ENCODE assay signal across 14 cellular contexts in genomic region chr4:70269674-70270073, GRCh38. TPM values are rescaled to one million over a fixed set of nuclear protein-coding genes. Genes with fewer than 3 reads are reported as not detected.
DNase-seq lines count a peak whose midpoint lies in the region; ATAC-seq and TF ChIP-seq lines count a peak whose summit lies in the region.
"Had no signal": no experiment of that assay in that cellular context is flagged by ENCODE, and none has a peak within 500 bp of the region (broad histone marks: within the 10 kb centered on the region; RNA-seq: fewer than 3 reads in every experiment).

No MANE protein-coding gene starts in this region.

- TF ChIP-seq CTCF in A673 (conservative IDR thresholded peaks at IDR 0.05; ENCODE audit: low read depth, low read length) (peak; percentile 35; the same call in 1 of the 2 replicates), GM12873 (IDR thresholded peaks at IDR 0.05; ENCODE audit: insufficient read depth, low read depth, low read length, missing control alignments) (peak; percentile 6), PC-3 (conservative IDR thresholded peaks at IDR 0.05; ENCODE audit: low read depth, low read length) (peak; percentile 60), fibroblast of pulmonary artery (IDR thresholded peaks at IDR 0.05; ENCODE audit: low read length, missing control alignments) (peak; percentile 29), vagina (IDR thresholded peaks at IDR 0.05) (no peak)

- H3K4me3 ChIP-seq in A673 (ENCODE audit: low read depth, low read length, poor library complexity, severe bottlenecking) (no peak overlapping the region), PC-3 (ENCODE audit: low read length) (no peak overlapping the region), fibroblast of pulmonary artery (replicated peaks; ENCODE audit: low read depth, low read length) (no peak overlapping the region), vagina (no peak overlapping the region)
- H3K4me3 ChIP-seq: gastroesophageal sphincter, lung, Peyer's patch, right atrium auricular region had no signal

- H3K79me2 ChIP-seq in PC-3 (ENCODE audit: low read length): no peaks in the 10 kb centered on the region

- peak overlapping the region; percentile 46; the same call in 1 of the 2 replicates for H2AFZ ChIP-seq in PC-3 (ENCODE audit: low read length)

- DNase-seq in A673 (ENCODE audit: low spot score) (peak; percentile 9), PC-3 (peak; percentile 50), fibroblast of pulmonary artery (ENCODE audit: low read depth) (peak; percentile 27), 8988T (no peak), vagina (ENCODE audit: extremely low spot score in 2 of 2) (no peak), amniotic stem cell (lab: John Stamatoyannopoulos, UW) (no peak), NCI-H187 treated with DMSO at 0.1 percent for 48 hours (lab: John Stamatoyannopoulos, UW) (no peak)
- DNase-seq: CD8-positive, alpha-beta T cell; Peyer's patch had no signal

- no peaks in the 10 kb centered on the region for H3K27me3 ChIP-seq in A673 (replicated peaks; ENCODE audit: insufficient read depth, low read depth, low read length, poor library complexity)
- no peaks in the 10 kb centered on the region for H3K27me3 ChIP-seq in PC-3 (ENCODE audit: low read length)
- no peaks in the 10 kb centered on the region for H3K27me3 ChIP-seq in vagina
- H3K27me3 ChIP-seq: gastroesophageal sphincter, Peyer's patch, right atrium auricular region had no signal

- CTCF ChIA-PET in A673 (lab: Charles Lee) (interaction anchor here (1.5 kb wide), 1 partner anchor 86 kb away, joined by 4 read pairs; no protein-coding TSS in a partner anchor), PC-3 (lab: Charles Lee) (no interaction called here)

- H3K4me1 ChIP-seq in A673 (ENCODE audit: insufficient read depth, low read length, poor library complexity, severe bottlenecking) (no peaks in the 10 kb centered on the region), PC-3 (ENCODE audit: insufficient read depth, low read length) (no peaks in the 10 kb centered on the region), vagina (no peaks in the 10 kb centered on the region)
- H3K4me1 ChIP-seq: gastroesophageal sphincter, Peyer's patch, right atrium auricular region had no signal

- no peak for TF ChIP-seq POLR2A in vagina (IDR thresholded peaks at IDR 0.05)

- no peak overlapping the region for H3K9ac ChIP-seq in PC-3 (ENCODE audit: low read length)

- BruUV-seq in A673 (replicated peaks; lab: Mats Ljungman, UMichigan): no TSS peak
- no TSS peak for BruUV-seq in PC-3 (replicated peaks; lab: Mats Ljungman, UMichigan)

- H3K27ac ChIP-seq in A673 (ENCODE audit: low read depth, low read length, poor library complexity, severe bottlenecking) (no peak overlapping the region), PC-3 (ENCODE audit: low read length) (no peak overlapping the region), vagina (no peak overlapping the region)
- H3K27ac ChIP-seq: gastroesophageal sphincter, Peyer's patch, right atrium auricular region had no signal

- intact Hi-C loops in A673 (cut with micrococcal nuclease; ENCODE audit: unreplicated experiment): loop anchor here (10.0 kb wide), 1 partner anchor 375 kb away; no protein-coding TSS in a partner anchor
- intact Hi-C loops in PC-3 (cut with micrococcal nuclease): loop anchor here (10.0 kb wide), 1 partner anchor 375 kb away; no protein-coding TSS in a partner anchor
- intact Hi-C loops in vagina (cut with DNase I): no loop called here

- no peaks in the 10 kb centered on the region for H3F3A ChIP-seq in PC-3 (ENCODE audit: low read length, unreplicated experiment)

- H3K9me2 ChIP-seq in PC-3 (replicated peaks; ENCODE audit: low read length): no peaks in the 10 kb centered on the region

- POLR2A ChIA-PET in A673 (lab: Charles Lee; ENCODE audit: low non-redundant PET) (no interaction called here), PC-3 (lab: Charles Lee; ENCODE audit: unreplicated experiment) (no interaction called here)

- no peak; the same call in 1 of the 2 replicates for ATAC-seq in PC-3
- ATAC-seq: activated CD4-positive, CD25-positive, alpha-beta regulatory T cell treated with anti-CD3 and anti-CD28 coated beads, Interleukin-2, amount 50 U/mL, for 24 hours; CD8-positive, alpha-beta T cell; gastroesophageal sphincter had no signal

- peak overlapping the region; percentile 26; the same call in 1 of the 2 replicates for H3K4me2 ChIP-seq in PC-3 (ENCODE audit: low read length)

- H4K20me1 ChIP-seq in PC-3 (ENCODE audit: low read length): no peaks in the 10 kb centered on the region

- H3K9me3 ChIP-seq in A673 (ENCODE audit: low read depth, low read length, poor library complexity, severe bottlenecking) (no peaks in the 10 kb centered on the region), PC-3 (ENCODE audit: low read length) (no peaks in the 10 kb centered on the region), vagina (no peaks in the 10 kb centered on the region)
- H3K9me3 ChIP-seq: gastroesophageal sphincter, Peyer's patch, right atrium auricular region had no signal

- H3K36me3 ChIP-seq in A673 (ENCODE audit: insufficient read depth, low read length, poor library complexity, severe bottlenecking) (no peaks in the 10 kb centered on the region), PC-3 (ENCODE audit: low read depth, low read length) (no peaks in the 10 kb centered on the region), vagina (no peaks in the 10 kb centered on the region)
- H3K36me3 ChIP-seq: gastroesophageal sphincter, Peyer's patch, right atrium auricular region had no signal

RNA-seq across cellular contexts. Expression of gene CSN3, which starts 27.3 kb away (rescaled TPM):
- total RNA-seq in A673 (2021): not detected in 2 replicates
- not detected in 2 replicates for total RNA-seq in PC-3 (2014; rRNA removed)
- total RNA-seq in vagina: not detected
- total RNA-seq: CD8-positive, alpha-beta T cell; gastroesophageal sphincter; lung; Peyer's patch; right atrium auricular region had no signal

RNA-seq across cellular contexts. Expression of gene FDCSP, which starts 43.8 kb away (rescaled TPM):
- not detected in 2 replicates for total RNA-seq in A673 (2021)
- total RNA-seq in PC-3 (2014; rRNA removed): not detected in 2 replicates
- not detected for total RNA-seq in vagina
- total RNA-seq: CD8-positive, alpha-beta T cell; right atrium auricular region had no signal

Comparison
In these comparisons a context has a peak if more than half of its experiments do, and no peak if none do; other contexts are left out.
1. DNase-seq: peak in A673 (single experiment), PC-3 (single experiment) and fibroblast of pulmonary artery (single experiment); none in 8988T (single experiment), vagina (0 of 2), amniotic stem cell (single experiment) and NCI-H187 treated with DMSO at 0.1 percent for 48 hours (single experiment).
2. CTCF ChIP-seq: peak in A673 (single experiment), GM12873 (single experiment), PC-3 (single experiment) and fibroblast of pulmonary artery (single experiment); none in vagina (0 of 3).